ENCODE assay signal across 8 cellular contexts in the genomic region with DNA sequence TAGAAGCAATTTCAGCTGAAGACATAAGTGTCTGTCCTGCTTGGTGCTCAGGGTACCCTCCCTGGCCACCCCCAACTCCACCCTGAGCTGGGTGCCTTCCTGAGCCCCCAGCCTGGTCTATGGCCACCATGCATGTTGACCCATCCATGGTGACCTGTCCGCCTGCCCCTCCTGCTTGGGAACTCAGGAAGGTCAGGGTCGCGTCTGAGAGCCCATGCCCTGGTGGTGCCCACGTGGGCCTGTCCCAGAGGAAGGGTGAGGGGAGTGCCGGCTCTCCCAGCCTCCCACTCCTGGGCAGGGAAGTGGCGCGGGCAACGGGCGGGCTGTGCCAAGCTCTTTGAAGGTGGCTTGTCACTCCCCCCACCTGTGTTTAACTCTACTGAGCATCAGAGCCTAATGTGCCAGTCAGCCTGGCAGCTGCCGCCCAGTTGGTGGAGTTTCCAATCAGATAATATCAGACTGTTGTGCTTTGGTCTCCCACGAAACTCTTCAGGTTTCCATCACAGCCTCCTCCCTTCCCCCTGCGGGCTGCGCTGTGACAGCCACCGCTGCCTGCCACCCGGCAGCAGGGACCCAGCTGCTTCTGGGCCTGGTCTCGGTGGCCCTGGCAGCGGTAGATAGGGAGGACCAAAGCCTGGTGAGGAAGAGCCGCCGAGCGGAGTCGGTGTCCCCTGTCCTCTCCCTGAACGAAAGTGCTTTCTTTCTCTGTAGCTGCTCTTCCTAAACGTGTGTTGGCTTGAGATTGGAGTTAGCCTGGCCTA. TPM values are rescaled to one million over a fixed set of nuclear protein-coding genes. Genes with fewer than 3 reads are reported as not detected.
A peak's percentile ranks its signal among the peaks of the same experiment; 100 is the strongest.
DNase-seq lines count a peak whose midpoint lies in the region; ATAC-seq, FAIRE-seq and TF ChIP-seq lines count a peak whose summit lies in the region.

No MANE protein-coding gene starts in this region.

- no peaks in the 10 kb centered on the region for H3K79me2 ChIP-seq in keratinocyte (ENCODE audit: control insufficient read depth, insufficient read depth, low read length)

- H3K36me3 ChIP-seq in keratinocyte (ENCODE audit: control insufficient read depth in 2 of 2, extremely low read depth in 1 of 2, insufficient read depth in 2 of 2, low read length in 2 of 2) (no peaks in the 10 kb centered on the region), subcutaneous abdominal adipose tissue (ENCODE audit: control insufficient read depth in 5 of 5, insufficient read depth in 5 of 5, low read length in 5 of 5) (peaks cover 0 to 5% (median 0%) of the 10 kb centered on the region in 5 donors)

- H3K27me3 ChIP-seq in keratinocyte (ENCODE audit: control insufficient read depth, extremely low read depth, insufficient read depth, low read length) = no peaks in the 10 kb centered on the region
- no peaks in the 10 kb centered on the region for H3K27me3 ChIP-seq in subcutaneous abdominal adipose tissue (ENCODE audit: control insufficient read depth in 5 of 5, insufficient read depth in 4 of 5, low read length in 5 of 5)

- peak overlapping the region; percentile 31 for H3K27ac ChIP-seq in keratinocyte (ENCODE audit: control insufficient read depth, insufficient read depth, low read length)
- H3K27ac ChIP-seq in subcutaneous abdominal adipose tissue (ENCODE audit: low read depth, low read length) = peak overlapping the region; percentile 72

- H4K20me1 ChIP-seq in keratinocyte (ENCODE audit: control insufficient read depth, extremely low read depth, insufficient read depth, low read length) = no peaks in the 10 kb centered on the region

- ATAC-seq in HG02938 (IDR thresholded peaks at IDR 0.05; ENCODE audit: unreplicated experiment) (no peak), HG03095 (IDR thresholded peaks at IDR 0.05; ENCODE audit: unreplicated experiment) (no peak)

- no peak for FAIRE-seq in keratinocyte (lab: Jason Lieb, UNC)

- H3K9me3 ChIP-seq in keratinocyte (ENCODE audit: control insufficient read depth, low read depth, low read length) (no peaks in the 10 kb centered on the region), subcutaneous abdominal adipose tissue (ENCODE audit: control insufficient read depth in 5 of 5, low read length in 5 of 5) (no peaks in the 10 kb centered on the region)

- no peak overlapping the region for H3K4me3 ChIP-seq in NB4 (ENCODE audit: low read depth, low read length)
- no peak overlapping the region for H3K4me3 ChIP-seq in keratinocyte (ENCODE audit: control insufficient read depth in 2 of 3, extremely low read depth in 1 of 3, insufficient read depth in 2 of 3, low read depth in 1 of 3, low read length in 3 of 3)
- peak overlapping the region in 4 of 5 donors; percentile 10 to 48 (median 34) for H3K4me3 ChIP-seq in subcutaneous abdominal adipose tissue (ENCODE audit: low read depth in 1 of 5, low read length in 5 of 5)

- peak overlapping the region; percentile 32 for H3K4me2 ChIP-seq in keratinocyte (ENCODE audit: control insufficient read depth, extremely low read depth, insufficient read depth, low read depth, low read length)

- H3K9me1 ChIP-seq in keratinocyte (ENCODE audit: control insufficient read depth, extremely low read depth, insufficient read depth, low read length) = no peaks in the 10 kb centered on the region

- no peak for TF ChIP-seq POLR2A in NB4 (IDR thresholded peaks at IDR 0.05; ENCODE audit: extremely low read depth, insufficient read length)

- peak; percentile 13 for DNase-seq in NB4 (ENCODE audit: low read depth)
- DNase-seq in activated T-cell treated with anti-CD3 and anti-CD28 coated beads, Interleukin-2, amount 50 U/mL, for 48 hours = peak; percentile 58 to 69
- DNase-seq in keratinocyte (ENCODE audit: low read depth, low spot score) = no peak
- no peak for DNase-seq in GM19240 (ENCODE audit: insufficient read length, low spot score)
- no peak for DNase-seq in pons (ENCODE audit: low spot score)

- peak overlapping the region; percentile 4 for H2AFZ ChIP-seq in keratinocyte (ENCODE audit: control insufficient read depth, low read length)

- TF ChIP-seq CTCF in NB4 (IDR thresholded peaks at IDR 0.05; ENCODE audit: low read depth, low read length) (no peak), keratinocyte (optimal IDR thresholded peaks at IDR 0.05 in 1 of 3, IDR thresholded peaks at IDR 0.05 in 1 of 3, conservative IDR thresholded peaks at IDR 0.05 in 1 of 3; ENCODE audit: extremely low read depth in 1 of 3, insufficient read depth in 2 of 3, low read length in 3 of 3) (no peak)

- H3K9ac ChIP-seq in keratinocyte (ENCODE audit: control insufficient read depth, extremely low read depth, insufficient read depth, low read length) (peak overlapping the region; percentile 52), subcutaneous abdominal adipose tissue (ENCODE audit: low read length in 5 of 5) (peak overlapping the region in 3 of 5 donors; percentile 42 to 70 (median 48))

- dilution Hi-C loops in keratinocyte (cut with MboI; ENCODE audit: extremely low pct_ligation_motif_present, low sequenced_read_pairs) = no loop called here

- H3K4me1 ChIP-seq in keratinocyte (ENCODE audit: control insufficient read depth, extremely low read depth, insufficient read depth, low read length) (peaks cover 74% of the 10 kb centered on the region), subcutaneous abdominal adipose tissue (ENCODE audit: control insufficient read depth in 5 of 5, insufficient read depth in 5 of 5, low read length in 5 of 5) (peaks cover 32 to 93% (median 89%) of the 10 kb centered on the region in 5 donors)

RNA-seq across cellular contexts. Expression of a gene that starts 4.8 kb away (rescaled TPM):
- polyA plus RNA-seq in keratinocyte = 7.2 to 21.6 TPM (median 11.2 TPM) in 3 replicates
- 20.2 TPM for polyA plus RNA-seq in keratinocyte (2011; ENCODE audit: low read depth)
- 5.6 and 7.6 TPM in 2 replicates for polyA plus RNA-seq in keratinocyte (2011; cell fraction: cytosol; rRNA removed)
- 67.9 and 68.0 TPM in 2 replicates for polyA plus RNA-seq in keratinocyte (2011; cell fraction: nucleus; rRNA removed)
- polyA plus RNA-seq in keratinocyte (2012; ENCODE audit: low replicate concordance) = 6.1 and 23.4 TPM in 2 replicates
- 33.4 to 47.9 TPM (median 41.4 TPM) in 3 replicates for polyA minus RNA-seq in keratinocyte
- polyA minus RNA-seq in keratinocyte (2011; cell fraction: cytosol; rRNA and poly(A)+ RNA removed) = 16.1 TPM
- 25.6 and 34.7 TPM in 2 replicates for polyA minus RNA-seq in keratinocyte (2011; cell fraction: nucleus; rRNA and poly(A)+ RNA removed)

RNA-seq across cellular contexts. Expression of a gene that starts 41.6 kb away (rescaled TPM):
- 22.6 to 23.1 TPM (median 23.1 TPM) in 3 replicates for polyA plus RNA-seq in keratinocyte
- polyA plus RNA-seq in keratinocyte (2011; ENCODE audit: low read depth) = 33.1 TPM
- 11.7 and 26.0 TPM in 2 replicates for polyA plus RNA-seq in keratinocyte (2011; cell fraction: cytosol; rRNA removed)
- polyA plus RNA-seq in keratinocyte (2011; cell fraction: nucleus; rRNA removed) = 41.6 and 42.8 TPM in 2 replicates
- 21.2 and 26.8 TPM in 2 replicates for polyA plus RNA-seq in keratinocyte (2012; ENCODE audit: low replicate concordance)
- 7.6 to 13.0 TPM (median 9.8 TPM) in 3 replicates for polyA minus RNA-seq in keratinocyte
- 15.9 TPM for polyA minus RNA-seq in keratinocyte (2011; cell fraction: cytosol; rRNA and poly(A)+ RNA removed)
- 10.3 and 12.2 TPM in 2 replicates for polyA minus RNA-seq in keratinocyte (2011; cell fraction: nucleus; rRNA and poly(A)+ RNA removed)

RNA-seq across cellular contexts. Expression of a gene that starts 45.9 kb away (rescaled TPM):
- 77.0 to 138 TPM (median 109 TPM) in 3 replicates for polyA plus RNA-seq in keratinocyte
- polyA plus RNA-seq in keratinocyte (2011; ENCODE audit: low read depth) = 108 TPM
- polyA plus RNA-seq in keratinocyte (2011; cell fraction: cytosol; rRNA removed) = 109 and 135 TPM in 2 replicates
- polyA plus RNA-seq in keratinocyte (2011; cell fraction: nucleus; rRNA removed) = 315 and 355 TPM in 2 replicates
- 91.5 and 180 TPM in 2 replicates for polyA plus RNA-seq in keratinocyte (2012; ENCODE audit: low replicate concordance)
- polyA minus RNA-seq in keratinocyte = 79.0 to 194 TPM (median 124 TPM) in 3 replicates
- polyA minus RNA-seq in keratinocyte (2011; cell fraction: cytosol; rRNA and poly(A)+ RNA removed) = 82.9 TPM
- polyA minus RNA-seq in keratinocyte (2011; cell fraction: nucleus; rRNA and poly(A)+ RNA removed) = 79.6 and 147 TPM in 2 replicates

Comparison
In these comparisons a context has a peak if more than half of its experiments do, and no peak if none do; other contexts are left out.
1. DNase-seq: peak in NB4 (single experiment) and activated T-cell treated with anti-CD3 and anti-CD28 coated beads, Interleukin-2, amount 50 U/mL, for 48 hours (2 of 2); none in keratinocyte (single experiment), GM19240 (single experiment) and pons (single experiment).
2. H3K4me3 ChIP-seq: peak in subcutaneous abdominal adipose tissue (4 of 5); none in NB4 (single experiment) and keratinocyte (0 of 3).